Comparison of ENCODE assay signal across 16 cellular contexts in genomic region chrX:70554523-70554922, GRCh38.
DNase-seq lines count a peak whose midpoint lies in the region; ATAC-seq and TF ChIP-seq lines count a peak whose summit lies in the region.
"Had no signal": no experiment of that assay in that cellular context is flagged by ENCODE, and none has a peak within 500 bp of the region (broad histone marks: within the 10 kb centered on the region; RNA-seq: fewer than 3 reads in every experiment).

No MANE protein-coding gene starts in this region.

- H3K9me3 Mint-ChIP-seq in T-helper 1 cell treated with Interleukin-12 subunit alpha and Interleukin-12 subunit beta and Interleukin-4 antibody, amounts not matched to agents 30 μg/mL and 1 μg/mL, for 36 hours = peaks cover 7% of the 10 kb centered on the region
- H3K9me3 Mint-ChIP-seq in progenitor cell of endocrine pancreas (ENCODE audit: low read depth) = peaks cover 17% of the 10 kb centered on the region

- H3K79me2 ChIP-seq in KMS-11 (ENCODE audit: insufficient read depth, low read depth) (no peaks in the 10 kb centered on the region), fibroblast of lung (ENCODE audit: control insufficient read depth, insufficient read depth, low read length) (no peaks in the 10 kb centered on the region)

- H3K27ac ChIP-seq in KMS-11 (peak overlapping the region; percentile 60; the same call in 1 of the 2 replicates), fibroblast of lung (ENCODE audit: insufficient read depth, low read length) (no peak overlapping the region)
- H3K27ac ChIP-seq: 22Rv1 had no signal

- H3K36me3 ChIP-seq in KMS-11 (ENCODE audit: insufficient read depth) (no peaks in the 10 kb centered on the region), fibroblast of lung (ENCODE audit: control insufficient read depth, insufficient read depth, low read length) (no peaks in the 10 kb centered on the region)
- H3K36me3 ChIP-seq: BLaER1 treated with 17β-estradiol and CSF1 and Interleukin-3, amounts not matched to agents 10 nM and 100 nM had no signal

- TF ChIP-seq CTCF in KMS-11 (conservative IDR thresholded peaks at IDR 0.05; ENCODE audit: low read depth, low read length) (no peak; the same call in 1 of the 2 replicates), fibroblast of lung (conservative IDR thresholded peaks at IDR 0.05 in 1 of 2, IDR thresholded peaks at IDR 0.05 in 1 of 2; ENCODE audit: low read depth in 1 of 2, low read length in 2 of 2) (no peak), progenitor cell of endocrine pancreas (IDR thresholded peaks at IDR 0.05; ENCODE audit: unreplicated experiment) (no peak)

- H3K4me1 Mint-ChIP-seq in T-helper 1 cell treated with Interleukin-12 subunit alpha and Interleukin-12 subunit beta and Interleukin-4 antibody, amounts not matched to agents 30 μg/mL and 1 μg/mL, for 36 hours (ENCODE audit: low read depth) = peaks cover 10% of the 10 kb centered on the region
- H3K4me1 Mint-ChIP-seq in progenitor cell of endocrine pancreas (ENCODE audit: low read depth) = peaks cover 19% of the 10 kb centered on the region

- H3K27me3 Mint-ChIP-seq in T-helper 1 cell treated with Interleukin-12 subunit alpha and Interleukin-12 subunit beta and Interleukin-4 antibody, amounts not matched to agents 30 μg/mL and 1 μg/mL, for 36 hours (ENCODE audit: low read depth) = no peaks in the 10 kb centered on the region
- H3K27me3 Mint-ChIP-seq in progenitor cell of endocrine pancreas = no peaks in the 10 kb centered on the region

- H3K36me3 Mint-ChIP-seq in T-helper 1 cell treated with Interleukin-12 subunit alpha and Interleukin-12 subunit beta and Interleukin-4 antibody, amounts not matched to agents 30 μg/mL and 1 μg/mL, for 36 hours (ENCODE audit: low read depth) = no peaks in the 10 kb centered on the region
- H3K36me3 Mint-ChIP-seq in progenitor cell of endocrine pancreas (ENCODE audit: insufficient read depth) = peaks cover 3% of the 10 kb centered on the region

- H3K27me3 ChIP-seq in KMS-11 (ENCODE audit: insufficient read depth, low read depth) = no peaks in the 10 kb centered on the region
- no peaks in the 10 kb centered on the region for H3K27me3 ChIP-seq in fibroblast of lung (ENCODE audit: control insufficient read depth, insufficient read depth, low read length)

- DNase-seq in T-helper 1 cell (no peak), fibroblast of lung (ENCODE audit: low read depth in 2 of 2) (peak; percentile 3 to 45), progenitor cell of endocrine pancreas (ENCODE audit: low spot score, unreplicated experiment) (no peak), left cardiac atrium (no peak), SIG-M5 treated with dmso at 0.1 percent for 504 hours (lab: John Stamatoyannopoulos, UW; ENCODE audit: unreplicated experiment) (no peak), left colon (no peak)
- DNase-seq: GF-D8, NCI-H1105, NCI-H1694, NCI-H226, NCI-H526, SHP77 had no signal

- no peaks in the 10 kb centered on the region for H4K20me1 ChIP-seq in KMS-11 (ENCODE audit: insufficient read depth)
- no peaks in the 10 kb centered on the region for H4K20me1 ChIP-seq in fibroblast of lung (ENCODE audit: control insufficient read depth, extremely low read depth, insufficient read depth, low read length)
- H4K20me1 ChIP-seq: BLaER1 treated with 17β-estradiol and CSF1 and Interleukin-3, amounts not matched to agents 10 nM and 100 nM had no signal

- H3K4me3 ChIP-seq in KMS-11 (IDR thresholded peaks at IDR 0.05; ENCODE audit: insufficient read depth, low read depth, low read length) = no peak overlapping the region
- H3K4me3 ChIP-seq in fibroblast of lung (replicated peaks in 1 of 4; ENCODE audit: control extremely low read depth in 1 of 4, insufficient read depth in 1 of 4, low read depth in 3 of 4, low read length in 4 of 4) = no peak overlapping the region
- H3K4me3 ChIP-seq: BLaER1 treated with 17β-estradiol and CSF1 and Interleukin-3, amounts not matched to agents 10 nM and 100 nM had no signal

- H3K27ac Mint-ChIP-seq in T-helper 1 cell treated with Interleukin-12 subunit alpha and Interleukin-12 subunit beta and Interleukin-4 antibody, amounts not matched to agents 30 μg/mL and 1 μg/mL, for 36 hours = no peak overlapping the region
- peak overlapping the region; percentile 91 for H3K27ac Mint-ChIP-seq in progenitor cell of endocrine pancreas

- intact Hi-C loops in left cardiac atrium (cut with DNase I) = loop anchor here (5.0 to 10.0 kb wide), 2 partner anchors 100 to 102 kb away; no protein-coding TSS in a partner anchor
- intact Hi-C loops in left colon (cut with DNase I, micrococcal nuclease) = no loop called here

- no peak overlapping the region for H3K9ac ChIP-seq in KMS-11
- H3K9ac ChIP-seq in fibroblast of lung (ENCODE audit: insufficient read depth, low read length) = no peak overlapping the region
- H3K9ac ChIP-seq: BLaER1 treated with 17β-estradiol and CSF1 and Interleukin-3, amounts not matched to agents 10 nM and 100 nM had no signal

- H3K4me2 ChIP-seq in KMS-11 (0 out of 2 replicates have a peak overlapping the region, but pooled peaks have one; percentile 49), fibroblast of lung (ENCODE audit: extremely low read depth, insufficient read depth, low read length) (no peak overlapping the region)

- ATAC-seq in left cardiac atrium = no peak
- no peak for ATAC-seq in left colon

- H2AFZ ChIP-seq in KMS-11 (ENCODE audit: low read depth) = peak overlapping the region; percentile 7; the same call in 1 of the 2 replicates
- no peak overlapping the region for H2AFZ ChIP-seq in fibroblast of lung (ENCODE audit: low read length)

- peak overlapping the region; percentile 7 for H3K4me3 Mint-ChIP-seq in T-helper 1 cell treated with Interleukin-12 subunit alpha and Interleukin-12 subunit beta and Interleukin-4 antibody, amounts not matched to agents 30 μg/mL and 1 μg/mL, for 36 hours
- H3K4me3 Mint-ChIP-seq in progenitor cell of endocrine pancreas (ENCODE audit: low read depth) = peak overlapping the region; percentile 63

- H3K9me3 ChIP-seq in fibroblast of lung (ENCODE audit: control insufficient read depth, insufficient read depth, low read depth, low read length) = no peaks in the 10 kb centered on the region

- H3K4me1 ChIP-seq in KMS-11 (ENCODE audit: low read depth, poor library complexity, severe bottlenecking) (peaks cover 31% of the 10 kb centered on the region), fibroblast of lung (ENCODE audit: control insufficient read depth, extremely low read depth, insufficient read depth, low read length) (no peaks in the 10 kb centered on the region)

Comparison
In these comparisons a context has a peak if more than half of its experiments do, and no peak if none do; other contexts are left out.
1. DNase-seq: peak in fibroblast of lung (2 of 2); none in T-helper 1 cell (0 of 5), progenitor cell of endocrine pancreas (single experiment), left cardiac atrium (single experiment), SIG-M5 treated with dmso at 0.1 percent for 504 hours (single experiment) and left colon (0 of 2).
2. intact Hi-C loops: an anchor here in left cardiac atrium (5.0 to 10.0 kb wide); none called in left colon.